Comparison of ENCODE assay signal across 9 cellular contexts in genomic region chrX:19886375-19886774, GRCh38. TPM values are rescaled to one million over a fixed set of nuclear protein-coding genes. Genes with fewer than 3 reads are reported as not detected.
A peak's percentile ranks its signal among the peaks of the same experiment; 100 is the strongest.
DNase-seq lines count a peak whose midpoint lies in the region; ATAC-seq and TF ChIP-seq lines count a peak whose summit lies in the region.
"Had no signal": no experiment of that assay in that cellular context is flagged by ENCODE, and none has a peak within 500 bp of the region (broad histone marks: within the 10 kb centered on the region; RNA-seq: fewer than 3 reads in every experiment).

No MANE protein-coding gene starts in this region.

- peak overlapping the region; percentile 89 for H3K9ac ChIP-seq in Karpas-422 (ENCODE audit: low read length)

- no peaks in the 10 kb centered on the region for H3K27me3 ChIP-seq in BJ (ENCODE audit: control insufficient read depth, insufficient read depth, low read length)
- no peaks in the 10 kb centered on the region for H3K27me3 ChIP-seq in Karpas-422 (ENCODE audit: low read length)
- peaks cover 0 to 47% (median 0%) of the 10 kb centered on the region in 45 donors for H3K27me3 ChIP-seq in dorsolateral prefrontal cortex

- H4K20me1 ChIP-seq in Karpas-422 (ENCODE audit: insufficient read depth, low read depth, low read length) = peaks cover 7% of the 10 kb centered on the region; the same call in 1 of the 2 replicates

- no peak for ATAC-seq in GM19467 (IDR thresholded peaks at IDR 0.05; ENCODE audit: unreplicated experiment)

- peaks cover 56% of the 10 kb centered on the region for H3K4me1 ChIP-seq in Karpas-422 (ENCODE audit: low read length)

- H3K36me3 ChIP-seq in BJ (ENCODE audit: control insufficient read depth, insufficient read depth, low read length) = no peaks in the 10 kb centered on the region
- H3K36me3 ChIP-seq in Karpas-422 (ENCODE audit: insufficient read depth, low read length) = no peaks in the 10 kb centered on the region

- no peaks in the 10 kb centered on the region for H3K9me3 ChIP-seq in Karpas-422 (ENCODE audit: low read length)

- peaks cover 4% of the 10 kb centered on the region for H3K9me3 Mint-ChIP-seq in nephron

- peak overlapping the region; percentile 86 for H3K27ac ChIP-seq in Karpas-422 (ENCODE audit: low read length)
- peak overlapping the region in 18 of 59 donors; percentile 13 to 89 (median 68) for H3K27ac ChIP-seq in dorsolateral prefrontal cortex

- H2AFZ ChIP-seq in Karpas-422 (ENCODE audit: low read length) = no peak overlapping the region

- POLR2A ChIA-PET in BJ (lab: Charles Lee) = no interaction called here

- intact Hi-C loops in dorsolateral prefrontal cortex (cut with DNase I) = loop anchor here (5.0 to 10.0 kb wide), 7 partner anchors 139 to 504 kb away; no protein-coding TSS in a partner anchor

- no peaks in the 10 kb centered on the region for H3K36me3 Mint-ChIP-seq in nephron (ENCODE audit: low read depth)

- H3K27me3 Mint-ChIP-seq in nephron (ENCODE audit: low read depth) = no peaks in the 10 kb centered on the region

- DNase-seq in BJ (ENCODE audit: low read depth) (no peak), Karpas-422 (no peak), dorsolateral prefrontal cortex (no peak), HUDEP-2 (lab: John Stamatoyannopoulos, UW; ENCODE audit: unreplicated experiment in 76 of 76) (no peak), NCI-H748 treated with DMSO at 0.1 percent for 48 hours (lab: John Stamatoyannopoulos, UW) (no peak), GM03348 (ENCODE audit: low spot score) (no peak)
- DNase-seq: NCI-H2107 had no signal

- H3K9me2 ChIP-seq in Karpas-422 (replicated peaks; ENCODE audit: insufficient read depth, low read length) = no peaks in the 10 kb centered on the region

- H3K4me3 ChIP-seq in BJ (ENCODE audit: low read depth, low read length) (peak overlapping the region; percentile 57), Karpas-422 (ENCODE audit: low read length) (peak overlapping the region; percentile 72), dorsolateral prefrontal cortex (peak overlapping the region in 58 of 59 donors; percentile 24 to 81 (median 64))

- H3K4me2 ChIP-seq in Karpas-422 (ENCODE audit: low read depth, low read length, poor library complexity, severe bottlenecking) = peak overlapping the region; percentile 84

- H3K4me1 Mint-ChIP-seq in nephron = peaks cover 5% of the 10 kb centered on the region

- peak overlapping the region; percentile 69 to 85 (median 84) for H3K4me3 Mint-ChIP-seq in nephron

- no peak for TF ChIP-seq CTCF in BJ (IDR thresholded peaks at IDR 0.05; ENCODE audit: insufficient read depth, low read depth, low read length)
- TF ChIP-seq CTCF in dorsolateral prefrontal cortex (IDR thresholded peaks at IDR 0.05 in 54 of 56, conservative IDR thresholded peaks at IDR 0.05 in 2 of 56; ENCODE audit: low read depth in 1 of 56, partially characterized antibody in 56 of 56) = no peak
- no peak for TF ChIP-seq CTCF in nephron (IDR thresholded peaks at IDR 0.05; ENCODE audit: unreplicated experiment in 3 of 3)

- peak overlapping the region in 2 of 3 experiments; percentile 33 to 50 for H3K27ac Mint-ChIP-seq in nephron

- CTCF ChIA-PET in BJ (lab: Yijun Ruan, JAX) = interaction anchor here (0.7 kb wide), 1 partner anchor 145 kb away, joined by 3 read pairs; no protein-coding TSS in a partner anchor

- peaks cover 58% of the 10 kb centered on the region for H3K79me2 ChIP-seq in Karpas-422 (ENCODE audit: low read length)

RNA-seq across cellular contexts. Expression of gene SH3KBP1, which starts 1.0 kb away (rescaled TPM):
- polyA plus RNA-seq in BJ (2011; rRNA removed) = 23.5 and 32.7 TPM in 2 replicates
- 14.4 TPM in 2 replicates for polyA minus RNA-seq in BJ (2011; rRNA and poly(A)+ RNA removed)
- 72.0 and 79.6 TPM in 2 replicates for total RNA-seq in Karpas-422 (2014; rRNA removed; shearing (Covaris generic); ENCODE audit: low replicate concordance)
- 10 to 100 TPM; 23.7 to 64.8 (median 47.2) TPM for total RNA-seq in dorsolateral prefrontal cortex
